Comparison of ENCODE assay signal across 1 cellular context in the genomic region with DNA sequence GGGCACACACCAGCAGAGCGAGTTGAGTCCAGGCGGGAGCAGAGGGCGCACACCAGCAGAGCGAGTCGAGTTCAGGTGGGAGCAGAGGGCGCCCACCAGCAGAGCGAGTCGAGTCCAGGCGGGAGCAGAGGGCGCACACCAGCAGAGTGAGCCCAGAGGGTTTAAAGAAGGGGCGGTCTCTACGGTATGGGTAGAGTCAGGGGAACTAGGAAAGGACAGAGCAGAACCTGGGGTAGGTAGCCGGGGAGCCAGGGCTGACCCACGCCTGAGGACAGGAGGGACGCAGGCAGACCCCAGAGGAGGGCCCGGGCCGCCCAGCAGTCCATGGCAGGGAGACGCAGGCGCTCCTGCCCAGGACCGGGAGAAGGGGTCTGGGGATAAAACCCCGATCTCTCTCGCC.
TF ChIP-seq lines count a peak whose summit lies in the region.

No MANE protein-coding gene starts in this region.

TF ChIP-seq in GM23338, 12 proteins besides CTCF, POLR2A, EP300 and RAD21 (continued from another document):
- no peak for TF ChIP-seq EZH2phosphoT487 (IDR thresholded peaks at IDR 0.05; ENCODE audit: unreplicated experiment)
- TF ChIP-seq POLR2AphosphoS5 (IDR thresholded peaks at IDR 0.05; ENCODE audit: low read depth): no peak
